7 cellular contexts compared by ENCODE assay signal in genomic region chr4:140242357-140243284, GRCh38.
DNase-seq lines count a peak whose midpoint lies in the region; ATAC-seq and TF ChIP-seq lines count a peak whose summit lies in the region.

No MANE protein-coding gene starts in this region.

- DNase-seq in left colon (peak in 1 of 2 donors; percentile 58), SW 1271 (lab: John Stamatoyannopoulos, UW) (no peak), cerebellar cortex (ENCODE audit: low spot score) (no peak), superior temporal gyrus (ENCODE audit: extremely low spot score) (no peak)

- H3K9ac ChIP-seq in OCI-LY3 (ENCODE audit: low read length) = peak overlapping the region; percentile 0; the same call in 1 of the 2 replicates

- peaks cover 19% of the 10 kb centered on the region for H3K4me1 ChIP-seq in OCI-LY3 (ENCODE audit: low read length)

- H3K27ac ChIP-seq in OCI-LY3 (ENCODE audit: low read length) = no peak overlapping the region

- no peaks in the 10 kb centered on the region for H3K9me3 ChIP-seq in OCI-LY3 (ENCODE audit: insufficient read depth, low read length)

- H2AFZ ChIP-seq in OCI-LY3 (ENCODE audit: low read depth, low read length) = 0 out of 2 replicates have a peak overlapping the region, but pooled peaks have one; percentile 20

- H4K20me1 ChIP-seq in OCI-LY3 (ENCODE audit: insufficient read depth, low read length) = no peaks in the 10 kb centered on the region; the same call in 1 of the 2 replicates

- H3K27me3 ChIP-seq in OCI-LY3 (ENCODE audit: low read depth, low read length) = peaks cover 69% of the 10 kb centered on the region

- intact Hi-C loops in left colon (cut with DNase I, micrococcal nuclease) = loop anchor here in 1 of 2 donors (5.0 kb wide), 1 partner anchor 90 kb away; the partner anchor contains the start of gene MAML3

- no peak for TF ChIP-seq CTCF in OCI-LY3 (IDR thresholded peaks at IDR 0.05; ENCODE audit: low read depth, low read length)

- no peaks in the 10 kb centered on the region for H3K36me3 ChIP-seq in OCI-LY3 (replicated peaks; ENCODE audit: low read depth, low read length)

- ATAC-seq in GM19025 (IDR thresholded peaks at IDR 0.05; ENCODE audit: low read depth, unreplicated experiment) = peak; percentile 33
- ATAC-seq in HG02678 (IDR thresholded peaks at IDR 0.05; ENCODE audit: unreplicated experiment) = peak; percentile 60
- peak; percentile 35 for ATAC-seq in left colon

- H3K4me2 ChIP-seq in OCI-LY3 (ENCODE audit: low read length) = peak overlapping the region; percentile 71

- H3K4me3 ChIP-seq in OCI-LY3 (ENCODE audit: low read length) = peak overlapping the region; percentile 53

- no peaks in the 10 kb centered on the region for H3K79me2 ChIP-seq in OCI-LY3 (ENCODE audit: low read length)
